21 cellular contexts compared by ENCODE assay signal in the genomic region with DNA sequence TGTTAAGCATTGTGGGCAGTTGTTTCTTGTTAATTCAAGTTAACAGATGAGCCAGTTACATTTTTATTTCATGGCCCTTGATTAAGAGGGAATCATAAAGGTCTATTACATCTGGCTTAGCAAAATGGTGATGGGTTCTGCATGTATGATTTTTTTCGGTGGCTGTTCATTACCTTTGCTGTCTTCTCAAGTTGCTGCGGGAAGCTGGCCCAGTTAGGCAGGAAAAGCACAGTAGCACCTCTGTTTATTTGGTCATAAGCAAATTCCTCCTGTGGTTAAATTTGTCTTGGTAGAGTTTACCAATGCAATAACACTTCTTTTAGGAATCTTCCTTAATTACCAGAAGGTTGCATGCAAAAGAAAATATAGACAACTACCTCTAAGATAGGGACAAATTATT.
DNase-seq lines count a peak whose midpoint lies in the region; ATAC-seq and TF ChIP-seq lines count a peak whose summit lies in the region.
"Had no signal": no experiment of that assay in that cellular context is flagged by ENCODE, and none has a peak within 500 bp of the region (broad histone marks: within the 10 kb centered on the region; RNA-seq: fewer than 3 reads in every experiment).

No MANE protein-coding gene starts in this region.

- peaks cover 34% of the 10 kb centered on the region for H3K4me1 Mint-ChIP-seq in HFFc6 (ENCODE audit: low read depth)
- H3K4me1 Mint-ChIP-seq: CD4-positive, alpha-beta memory T cell had no signal

- H3K4me1 ChIP-seq in smooth muscle cell (ENCODE audit: low read depth) = no peaks in the 10 kb centered on the region
- peaks cover 0 to 29% (median 2%) of the 10 kb centered on the region in 3 donors for H3K4me1 ChIP-seq in gastroesophageal sphincter

- peak overlapping the region; percentile 21 for H3K4me2 ChIP-seq in smooth muscle cell

- H2AFZ ChIP-seq in smooth muscle cell (ENCODE audit: low read depth) = no peak overlapping the region

- H3K9ac ChIP-seq in smooth muscle cell (ENCODE audit: low read depth) = no peak overlapping the region

- no peak for TF ChIP-seq EP300 in gastroesophageal sphincter (IDR thresholded peaks at IDR 0.05)

- H3K4me3 ChIP-seq in coronary artery (no peak overlapping the region), smooth muscle cell (no peak overlapping the region), gastroesophageal sphincter (no peak overlapping the region)
- H3K4me3 ChIP-seq: SK-N-MC had no signal

- H3K27ac ChIP-seq in coronary artery = peak overlapping the region; percentile 84 to 87
- H3K27ac ChIP-seq in smooth muscle cell (ENCODE audit: low read depth) = peak overlapping the region; percentile 10
- H3K27ac ChIP-seq in gastroesophageal sphincter = no peak overlapping the region
- H3K27ac ChIP-seq: RWPE1, SK-N-MC had no signal

- H3K9me3 Mint-ChIP-seq in HFFc6 = no peaks in the 10 kb centered on the region

- H3K79me2 ChIP-seq in smooth muscle cell (ENCODE audit: low read depth) = no peaks in the 10 kb centered on the region

- ATAC-seq in gastroesophageal sphincter = no peak
- ATAC-seq: Panc1 had no signal

- 94% methylated on average over 2 of the region's 2 CpGs for WGBS in smooth muscle cell (ENCODE audit: low lambda C conversion rate)
- WGBS in gastroesophageal sphincter (ENCODE audit: low coverage in 1 of 2), 2 donors = 88 to 91% methylated on average over 2 of the region's 2 CpGs

- peak overlapping the region; percentile 83 for H3K27ac Mint-ChIP-seq in HFFc6
- H3K27ac Mint-ChIP-seq: CD4-positive, alpha-beta memory T cell had no signal

- H3F3A ChIP-seq in smooth muscle cell (ENCODE audit: low read depth) = no peaks in the 10 kb centered on the region

- H4K20me1 ChIP-seq in smooth muscle cell (ENCODE audit: low read depth) = no peaks in the 10 kb centered on the region

- H3K36me3 Mint-ChIP-seq in HFFc6 (ENCODE audit: low read depth) = no peaks in the 10 kb centered on the region; the same call in 1 of the 2 replicates

- H3K9me3 ChIP-seq in smooth muscle cell (replicated peaks; ENCODE audit: low read depth) (no peaks in the 10 kb centered on the region), gastroesophageal sphincter (no peaks in the 10 kb centered on the region)
- H3K9me3 ChIP-seq: Caco-2 had no signal

- H3K27me3 Mint-ChIP-seq in HFFc6 (ENCODE audit: insufficient read depth) = peaks cover 1% of the 10 kb centered on the region; the same call in 1 of the 2 replicates
- H3K27me3 Mint-ChIP-seq: CD4-positive, alpha-beta memory T cell had no signal

- no peak for TF ChIP-seq CTCF in HFFc6 (IDR thresholded peaks at IDR 0.05)
- no peak for TF ChIP-seq CTCF in coronary artery (IDR thresholded peaks at IDR 0.05)
- no peak for TF ChIP-seq CTCF in smooth muscle cell (IDR thresholded peaks at IDR 0.05; ENCODE audit: borderline replicate concordance, insufficient read depth, poor library complexity, severe bottlenecking)
- TF ChIP-seq CTCF in gastroesophageal sphincter (IDR thresholded peaks at IDR 0.05) = no peak

- DNase-seq in HFFc6 = no peak
- peak; percentile 6 for DNase-seq in NCI-H69 (lab: John Stamatoyannopoulos, UW)
- no peak for DNase-seq in coronary artery (ENCODE audit: low spot score)
- no peak for DNase-seq in smooth muscle cell (lab: John Stamatoyannopoulos, UW; ENCODE audit: unreplicated experiment)
- DNase-seq in NCI-H2171 (lab: John Stamatoyannopoulos, UW) = no peak
- no peak for DNase-seq in stimulated activated CD4-positive, alpha-beta T cell treated with anti-CD3 and anti-CD28 coated beads, Interleukin-4, amount 100 ng/mL, for 4 hours
- DNase-seq: C1 segment of cervical spinal cord; Caco-2; CD4-positive, alpha-beta memory T cell; DMS 273 treated with DMSO at 0.1 percent for 48 hours; DMS79 treated with DMSO at 0.1 percent for 48 hours; NCI-H1092; NCI-H1417 treated with DMSO at 0.1 percent for 48 hours; NCI-H187 treated with DMSO at 0.1 percent for 48 hours; NCI-H2107; NCI-H446; SHP77 had no signal

- no peak overlapping the region; the same call in 1 of the 2 replicates for H3K4me3 Mint-ChIP-seq in HFFc6
- H3K4me3 Mint-ChIP-seq: CD4-positive, alpha-beta memory T cell had no signal

- H3K36me3 ChIP-seq in smooth muscle cell (ENCODE audit: low read depth) (no peaks in the 10 kb centered on the region), gastroesophageal sphincter (no peaks in the 10 kb centered on the region)

- no peak for TF ChIP-seq POLR2A in gastroesophageal sphincter (IDR thresholded peaks at IDR 0.05)

- no peaks in the 10 kb centered on the region for H3K27me3 ChIP-seq in smooth muscle cell (ENCODE audit: low read depth)
- no peaks in the 10 kb centered on the region for H3K27me3 ChIP-seq in gastroesophageal sphincter

Comparison
In these comparisons a context has a peak if more than half of its experiments do, and no peak if none do; other contexts are left out.
1. H3K27ac ChIP-seq: peak in coronary artery (2 of 2) and smooth muscle cell (single experiment); none in gastroesophageal sphincter (0 of 4).